Comparison of ENCODE assay signal across 24 cellular contexts in genomic region chr22:32271389-32271788, GRCh38. TPM values are rescaled to one million over a fixed set of nuclear protein-coding genes. Genes with fewer than 3 reads are reported as not detected.
"Had no signal": no experiment of that assay in that cellular context is flagged by ENCODE, and none has a peak within 500 bp of the region (broad histone marks: within the 10 kb centered on the region; RNA-seq: fewer than 3 reads in every experiment).

No MANE protein-coding gene starts in this region.

- H3K4me1 ChIP-seq: esophagus squamous epithelium, gastrocnemius medialis had no signal

- H3K9me3 ChIP-seq: esophagus squamous epithelium, gastrocnemius medialis, left lung, lower lobe of right lung, mucosa of descending colon had no signal

- H3K4me1 Mint-ChIP-seq: mesothelial cell of epicardium had no signal

- H3K4me3 Mint-ChIP-seq: mesothelial cell of epicardium had no signal

- H3K27me3 ChIP-seq: dorsolateral prefrontal cortex, esophagus squamous epithelium, heart right ventricle, left lung had no signal

- ATAC-seq: esophagus mucosa, gastrocnemius medialis, left cardiac atrium, left lung, left ventricle myocardium superior, lower lobe of right lung, mucosa of descending colon had no signal

- H3K27ac Mint-ChIP-seq: mesothelial cell of epicardium had no signal

- H3K36me3 Mint-ChIP-seq: mesothelial cell of epicardium had no signal

- H3K9me3 Mint-ChIP-seq: mesothelial cell of epicardium had no signal

- H3K27ac ChIP-seq: coronary artery, dorsolateral prefrontal cortex, epithelial cell of prostate, esophagus squamous epithelium, gastrocnemius medialis, heart right ventricle, left lung, lower lobe of right lung had no signal

- DNase-seq: dermis blood vessel endothelial cell; dorsolateral prefrontal cortex; effector CD4-positive, alpha-beta T cell; effector memory CD4-positive, alpha-beta T cell; erythroblast; esophagus squamous epithelium; foreskin fibroblast; foreskin melanocyte; gastrocnemius medialis; glutamatergic neuron; heart right ventricle; hippocampal formation; left cardiac atrium; left lung; left ventricle myocardium superior; lower lobe of right lung; mesenchymal stem cell; mucosa of descending colon had no signal

- H3K4me3 ChIP-seq: coronary artery, dorsolateral prefrontal cortex, esophagus squamous epithelium, gastrocnemius medialis, heart right ventricle, left lung, lower lobe of right lung, mucosa of descending colon had no signal

- H3K36me3 ChIP-seq: esophagus squamous epithelium, gastrocnemius medialis, heart right ventricle, left lung, lower lobe of right lung had no signal

RNA-seq across cellular contexts. Expression of gene SLC5A4, which starts 16.2 kb away (rescaled TPM):
- total RNA-seq: left ventricle myocardium superior, lower leg skin, mesothelial cell of epicardium had no signal
- polyA plus RNA-seq: keratinocyte had no signal
